In genomic region chr10:91335147-91335546, GRCh38 we compare ENCODE assay signal across 20 cellular contexts.
DNase-seq lines count a peak whose midpoint lies in the region; TF ChIP-seq lines count a peak whose summit lies in the region.
"Had no signal": no experiment of that assay in that cellular context is flagged by ENCODE, and none has a peak within 500 bp of the region (broad histone marks: within the 10 kb centered on the region; RNA-seq: fewer than 3 reads in every experiment).

No MANE protein-coding gene starts in this region.

- no peaks in the 10 kb centered on the region for H3K27me3 ChIP-seq in BE2C
- H3K27me3 ChIP-seq: pancreas, thyroid gland had no signal

- no peaks in the 10 kb centered on the region for H3K9me3 ChIP-seq in BE2C
- H3K9me3 ChIP-seq: pancreas, SK-N-SH, thyroid gland had no signal

- H3K36me3 ChIP-seq in BE2C, result no peaks in the 10 kb centered on the region
- H3K36me3 ChIP-seq: pancreas, thyroid gland had no signal

- no peak overlapping the region for H3K4me3 ChIP-seq in BE2C (ENCODE audit: low read depth, low read length)
- H3K4me3 ChIP-seq: GM23248, pancreas, thyroid gland had no signal

- DNase-seq in DMS53 (lab: John Stamatoyannopoulos, UW) (peak; percentile 38), DMS53 treated with DMSO at 0.1 percent for 48 hours (lab: John Stamatoyannopoulos, UW; ENCODE audit: unreplicated experiment) (no peak), BE2C (no peak), HT-29 (ENCODE audit: low spot score) (peak; percentile 21), erythroblast (lab: John Stamatoyannopoulos, UW) (peak; percentile 33 to 55), NOMO-1 treated with dmso at 0.1 percent for 144 hours (lab: John Stamatoyannopoulos, UW; ENCODE audit: unreplicated experiment) (no peak), NCI-H446 treated with DMSO at 0.1 percent for 48 hours (lab: John Stamatoyannopoulos, UW) (no peak), HK-2 (ENCODE audit: unreplicated experiment) (no peak)
- DNase-seq: 8988T; activated naive CD8-positive, alpha-beta T cell treated with anti-CD3 and anti-CD28 coated beads, Interleukin-2, amount 10 ng/mL, durations not matched to agents 7 days and 5 days; CD8-positive, alpha-beta T cell; GDM1; GM23248; Karpas-422; MV-4-11; NCI-H187 treated with DMSO at 0.1 percent for 48 hours; pancreas; right cardiac atrium; SK-N-SH; thyroid gland had no signal

- H3K4me1 ChIP-seq in BE2C, result no peaks in the 10 kb centered on the region
- H3K4me1 ChIP-seq: pancreas, thyroid gland had no signal

- TF ChIP-seq CTCF in BE2C (IDR thresholded peaks at IDR 0.05; ENCODE audit: low read depth, low read length), result 0 out of 2 replicates have a peak, but pooled peaks have one; percentile 15

- no peak for TF ChIP-seq POLR2A in erythroblast (IDR thresholded peaks at IDR 0.05; ENCODE audit: low read length)

Comparison
In these comparisons a context has a peak if more than half of its experiments do, and no peak if none do; other contexts are left out.
1. DNase-seq: peak in DMS53 (single experiment), HT-29 (single experiment) and erythroblast (2 of 2); none in DMS53 treated with DMSO at 0.1 percent for 48 hours (single experiment), BE2C (single experiment), NOMO-1 treated with dmso at 0.1 percent for 144 hours (single experiment), NCI-H446 treated with DMSO at 0.1 percent for 48 hours (single experiment) and HK-2 (single experiment).